Comparison of ENCODE assay signal across 24 cellular contexts in the genomic region with DNA sequence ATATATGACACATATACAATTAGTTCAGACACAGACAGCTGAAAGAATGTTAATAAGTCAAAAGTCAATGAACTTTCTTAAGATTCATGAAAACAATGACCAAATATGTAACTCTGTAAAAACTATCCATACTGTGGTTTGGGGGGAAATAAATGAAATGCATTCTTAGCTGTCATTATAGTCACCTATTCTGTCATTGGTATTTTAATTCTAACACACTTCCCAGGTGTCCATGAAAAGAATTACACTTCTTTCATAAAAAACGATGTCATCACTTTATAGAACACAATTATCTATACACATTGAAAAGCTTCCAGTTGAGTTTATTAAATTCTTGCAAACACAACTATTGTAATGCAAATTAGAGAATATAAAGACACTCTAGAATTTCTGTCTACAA. TPM values are rescaled to one million over a fixed set of nuclear protein-coding genes. Genes with fewer than 3 reads are reported as not detected.
"Had no signal": no experiment of that assay in that cellular context is flagged by ENCODE, and none has a peak within 500 bp of the region (broad histone marks: within the 10 kb centered on the region; RNA-seq: fewer than 3 reads in every experiment).

No MANE protein-coding gene starts in this region.

- H3K27me3 ChIP-seq: colonic mucosa, esophagus squamous epithelium, gastrocnemius medialis, heart right ventricle, left lung had no signal

- H3K4me1 ChIP-seq: colonic mucosa, esophagus squamous epithelium, gastrocnemius medialis, heart right ventricle, left lung, lower lobe of right lung had no signal

- H3K9me3 ChIP-seq: colonic mucosa, esophagus squamous epithelium, gastrocnemius medialis, heart right ventricle, left lung, lower lobe of right lung, mucosa of descending colon had no signal

- H3K27ac ChIP-seq: colonic mucosa, epithelial cell of prostate, esophagus squamous epithelium, gastrocnemius medialis, heart right ventricle, left lung, lower lobe of right lung had no signal

- DNase-seq: colonic mucosa; cortex of kidney; effector CD8-positive, alpha-beta T cell; effector memory CD8-positive, alpha-beta T cell; endodermal cell; erythroblast; esophagus squamous epithelium; foreskin fibroblast; foreskin melanocyte; gastrocnemius medialis; glutamatergic neuron; head of caudate nucleus; heart right ventricle; hippocampal formation; left cardiac atrium; left lung; left ventricle myocardium superior; lower lobe of right lung; mesenchymal stem cell; mucosa of descending colon; naive B cell had no signal

- FAIRE-seq: endometrium, keratinocyte had no signal

- H3K36me3 ChIP-seq: colonic mucosa, esophagus squamous epithelium, gastrocnemius medialis, heart right ventricle, left lung, lower lobe of right lung had no signal

- H3K4me3 ChIP-seq: colonic mucosa, esophagus squamous epithelium, gastrocnemius medialis, heart right ventricle, left lung, lower lobe of right lung, mucosa of descending colon had no signal

RNA-seq across cellular contexts. Expression of gene PPFIA2, which starts 35.8 kb away (rescaled TPM):
- polyA plus RNA-seq: keratinocyte had no signal
